8 cellular contexts compared by ENCODE assay signal in genomic region chr11:61964941-61965282, GRCh38.
DNase-seq lines count a peak whose midpoint lies in the region; ATAC-seq and TF ChIP-seq lines count a peak whose summit lies in the region.

No MANE protein-coding gene starts in this region.

- H3K36me3 Mint-ChIP-seq in nephron progenitor cell (ENCODE audit: low read depth): peaks cover 28% of the 10 kb centered on the region

- peaks cover 6% of the 10 kb centered on the region for H3K27me3 Mint-ChIP-seq in nephron progenitor cell (ENCODE audit: low read depth, poor library complexity)

- peak overlapping the region; percentile 70 to 97 for H3K9ac ChIP-seq in duodenal mucosa (ENCODE audit: low read depth in 1 of 2, low read length in 2 of 2)

- peak overlapping the region; percentile 97 for H3K4me3 ChIP-seq in AG09309 (ENCODE audit: control insufficient read depth, low read depth, low read length)
- peak overlapping the region; percentile 95 for H3K4me3 ChIP-seq in NB4 (ENCODE audit: low read depth, low read length)
- H3K4me3 ChIP-seq in duodenal mucosa (ENCODE audit: low read depth in 1 of 2, low read length in 2 of 2): peak overlapping the region; percentile 98 to 100
- H3K4me3 ChIP-seq in HAP-1: no peak overlapping the region; the same call in 1 of the 2 replicates

- peak overlapping the region; percentile 38 for H3K27ac ChIP-seq in duodenal mucosa (ENCODE audit: low read depth, low read length)

- H3K9me3 ChIP-seq in duodenal mucosa (ENCODE audit: control insufficient read depth in 1 of 2, low read length in 2 of 2) (no peaks in the 10 kb centered on the region), HAP-1 (no peaks in the 10 kb centered on the region)

- H3K4me1 Mint-ChIP-seq in nephron progenitor cell: peaks cover 39% of the 10 kb centered on the region

- H3K27me3 ChIP-seq in duodenal mucosa (ENCODE audit: control insufficient read depth in 1 of 2, insufficient read depth in 2 of 2, low read length in 2 of 2): no peaks in the 10 kb centered on the region
- no peaks in the 10 kb centered on the region for H3K27me3 ChIP-seq in HAP-1 (ENCODE audit: low read depth)

- H3K36me3 ChIP-seq in duodenal mucosa (ENCODE audit: control insufficient read depth in 1 of 2, insufficient read depth in 2 of 2, low read length in 2 of 2) (peaks cover 16 to 22% of the 10 kb centered on the region in 2 donors), HAP-1 (replicated peaks) (peaks cover 37% of the 10 kb centered on the region)

- no peak for TF ChIP-seq POLR2A in NB4 (IDR thresholded peaks at IDR 0.05; ENCODE audit: extremely low read depth, insufficient read length)

- H3K4me1 ChIP-seq in duodenal mucosa (ENCODE audit: control insufficient read depth in 1 of 2, insufficient read depth in 2 of 2, low read length in 2 of 2) (peaks cover 59 to 62% of the 10 kb centered on the region in 2 donors), HAP-1 (peaks cover 14% of the 10 kb centered on the region)

- no peak for TF ChIP-seq CTCF in AG09309 (IDR thresholded peaks at IDR 0.05; ENCODE audit: control insufficient read depth, insufficient read depth, low read depth, low read length, missing control alignments)
- TF ChIP-seq CTCF in NB4 (IDR thresholded peaks at IDR 0.05; ENCODE audit: low read depth, low read length): no peak
- no peak for TF ChIP-seq CTCF in nephron progenitor cell (IDR thresholded peaks at IDR 0.05)

- ATAC-seq in HG03432 (IDR thresholded peaks at IDR 0.05; ENCODE audit: unreplicated experiment): no peak

- H3K9me3 Mint-ChIP-seq in nephron progenitor cell: no peaks in the 10 kb centered on the region

- peak overlapping the region; percentile 97 for H3K4me3 Mint-ChIP-seq in nephron progenitor cell

- no peak for DNase-seq in AG09309 (ENCODE audit: low read depth)
- no peak for DNase-seq in NB4 (ENCODE audit: low read depth)
- no peak for DNase-seq in nephron progenitor cell
- no peak for DNase-seq in NK-92 treated with Interleukin-12 subunit alpha and Interleukin-12 subunit beta, amount 100 ng/mL, for 24 hours (lab: John Stamatoyannopoulos, UW)
- no peak for DNase-seq in HAP-1 (ENCODE audit: low spot score in 2 of 2)
- DNase-seq in NOMO-1 treated with DMSO at 0.1 percent for 48 hours (lab: John Stamatoyannopoulos, UW; ENCODE audit: unreplicated experiment): no peak

- no peak overlapping the region for H3K27ac Mint-ChIP-seq in nephron progenitor cell

- in situ Hi-C loops in HAP-1 (cut with MboI; ENCODE audit: low sequenced_read_pairs): no loop called here
